8 cellular contexts compared by ENCODE assay signal in the genomic region with DNA sequence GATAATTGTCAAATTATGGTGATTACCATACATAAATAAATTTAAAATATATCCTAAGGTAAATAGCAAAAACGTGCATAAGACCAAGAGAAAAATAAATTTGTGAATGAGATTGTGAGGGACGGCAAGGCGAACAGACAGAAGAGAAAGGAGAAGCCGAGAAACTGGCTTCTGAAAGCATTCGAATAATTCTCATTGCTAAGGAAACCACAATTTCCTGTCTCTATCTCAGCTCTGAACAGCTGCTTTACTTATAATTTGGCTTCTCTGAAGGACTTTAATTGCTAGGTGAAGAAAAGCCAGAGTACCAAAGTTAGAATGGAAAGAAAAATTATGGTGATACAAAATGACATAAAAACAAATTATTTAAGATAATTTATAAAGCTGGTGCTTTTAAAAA.
A peak's percentile ranks its signal among the peaks of the same experiment; 100 is the strongest.
DNase-seq lines count a peak whose midpoint lies in the region; ATAC-seq and TF ChIP-seq lines count a peak whose summit lies in the region.

No MANE protein-coding gene starts in this region.

- WGBS in esophagus muscularis mucosa, result 30% methylated on average over 5 of the region's 5 CpGs
- 2 to 5% (median 3%) methylated on average over 5 of the region's 5 CpGs for WGBS in spleen, 5 donors

- no peak overlapping the region for H3K27ac ChIP-seq in esophagus muscularis mucosa (replicated peaks in 1 of 4)
- no peak overlapping the region for H3K27ac ChIP-seq in spleen

- no peak for TF ChIP-seq POLR2A in esophagus muscularis mucosa (IDR thresholded peaks at IDR 0.05; ENCODE audit: low read depth)
- no peak for TF ChIP-seq POLR2A in spleen (IDR thresholded peaks at IDR 0.05)

- no peaks in the 10 kb centered on the region for H3K27me3 ChIP-seq in esophagus muscularis mucosa
- no peaks in the 10 kb centered on the region for H3K27me3 ChIP-seq in spleen (replicated peaks in 1 of 7)

- intact Hi-C loops in esophagus muscularis mucosa (cut with DNase I), result no loop called here
- intact Hi-C loops in spleen (cut with DNase I; ENCODE audit: low total_unique reads), result no loop called here

- H3K4me1 ChIP-seq in esophagus muscularis mucosa (no peaks in the 10 kb centered on the region), spleen (peaks cover 0 to 7% (median 0%) of the 10 kb centered on the region in 6 donors)

- DNase-seq in fibroblast of the aortic adventitia (ENCODE audit: low read depth) (peak; percentile 22), GF-D8 (lab: John Stamatoyannopoulos, UW) (no peak), esophagus muscularis mucosa (ENCODE audit: extremely low spot score) (no peak), DMS79 (lab: John Stamatoyannopoulos, UW) (no peak), spleen (no peak)

- H3K9me3 ChIP-seq in esophagus muscularis mucosa (peaks cover 0 to 6% (median 0%) of the 10 kb centered on the region in 4 donors), spleen (peaks cover 0 to 5% (median 0%) of the 10 kb centered on the region in 8 donors)

- ATAC-seq in GM18508 (IDR thresholded peaks at IDR 0.05; ENCODE audit: insufficient read depth, unreplicated experiment) (peak; percentile 91), GM21717 (IDR thresholded peaks at IDR 0.05; ENCODE audit: unreplicated experiment) (peak; percentile 83), HG03571 (IDR thresholded peaks at IDR 0.05; ENCODE audit: unreplicated experiment) (peak; percentile 88)

- H3K36me3 ChIP-seq in esophagus muscularis mucosa, result no peaks in the 10 kb centered on the region
- no peaks in the 10 kb centered on the region for H3K36me3 ChIP-seq in spleen

- TF ChIP-seq EP300 in esophagus muscularis mucosa (IDR thresholded peaks at IDR 0.05), result no peak

- no peak for TF ChIP-seq CTCF in fibroblast of the aortic adventitia (IDR thresholded peaks at IDR 0.05; ENCODE audit: insufficient read depth, low read length)
- no peak for TF ChIP-seq CTCF in esophagus muscularis mucosa (IDR thresholded peaks at IDR 0.05)
- TF ChIP-seq CTCF in spleen (IDR thresholded peaks at IDR 0.05 in 8 of 11, conservative IDR thresholded peaks at IDR 0.05 in 3 of 11), result no peak

- no peak overlapping the region for H3K4me3 ChIP-seq in fibroblast of the aortic adventitia (ENCODE audit: low read depth, low read length)
- H3K4me3 ChIP-seq in esophagus muscularis mucosa, result no peak overlapping the region
- no peak overlapping the region for H3K4me3 ChIP-seq in spleen
